Comparison of ENCODE assay signal across 8 cellular contexts in the genomic region with DNA sequence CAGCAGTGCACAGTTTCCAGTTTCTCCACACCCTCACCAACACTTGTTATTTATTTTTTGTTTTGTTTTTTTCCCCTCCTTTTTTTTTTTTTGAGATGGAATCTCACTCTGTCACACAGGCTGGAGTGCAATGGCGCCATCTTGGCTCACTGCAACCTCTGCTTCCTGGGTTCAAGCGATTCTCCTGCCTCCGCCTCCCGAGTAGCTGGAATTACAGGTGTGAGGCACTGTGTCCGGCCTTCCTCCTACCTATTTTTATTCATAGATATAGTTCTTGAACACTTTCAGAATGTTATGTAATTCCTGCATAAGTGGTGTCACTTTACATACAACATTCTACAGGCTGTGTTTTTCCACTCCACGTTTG. TPM values are rescaled to one million over a fixed set of nuclear protein-coding genes. Genes with fewer than 3 reads are reported as not detected.
DNase-seq lines count a peak whose midpoint lies in the region; ATAC-seq and TF ChIP-seq lines count a peak whose summit lies in the region.
"Not testable (repeated sequence)": the region's sequence is repeated elsewhere in the genome, so short reads cannot be mapped to it uniquely, and the experiment has no call there.

No MANE protein-coding gene starts in this region.

- intact Hi-C loops in MCF 10A (cut with micrococcal nuclease); heart right ventricle (cut with DNase I); spleen (cut with DNase I; ENCODE audit: low total_unique reads); vagina (cut with DNase I): not testable (repeated sequence)
- intact Hi-C loops in naive thymus-derived CD4-positive, alpha-beta T cell (cut with micrococcal nuclease) = loop anchor here (1.0 to 5.0 kb wide), 3 partner anchors 9 to 271 kb away; partner anchors contain the start of gene URI1 (in 1 of the 2)

- not testable (repeated sequence) for DNase-seq in GM13976 (ENCODE audit: low spot score); MCF 10A (ENCODE audit: unreplicated experiment); heart right ventricle; naive thymus-derived CD4-positive, alpha-beta T cell; vagina (ENCODE audit: extremely low spot score in 2 of 2)
- peak; percentile 33 for DNase-seq in spleen

- 66 to 68% methylated on average over 6 of the region's 6 CpGs for WGBS in heart right ventricle, 2 donors
- WGBS in spleen, 5 donors = 82 to 91% (median 84%) methylated on average over 6 of the region's 6 CpGs

- H3K4me1 Mint-ChIP-seq in activated T-helper 17 cell treated with anti-CD3 and anti-CD28 coated beads, Interleukin-2, amount 50 U/mL, for 72 hours = peaks cover 47% of the 10 kb centered on the region
- peaks cover 18% of the 10 kb centered on the region for H3K4me1 Mint-ChIP-seq in MCF 10A (ENCODE audit: insufficient read depth, unreplicated experiment)
- H3K4me1 Mint-ChIP-seq in naive thymus-derived CD4-positive, alpha-beta T cell = peaks cover 58 to 93% (median 79%) of the 10 kb centered on the region in 7 donors

- H3K36me3 ChIP-seq in heart right ventricle (peaks cover 0 to 32% (median 22%) of the 10 kb centered on the region in 9 donors), spleen (peaks cover 5 to 31% (median 24%) of the 10 kb centered on the region in 6 donors), vagina (peaks cover 0 to 23% of the 10 kb centered on the region in 2 donors)
- H3K36me3 ChIP-seq in naive thymus-derived CD4-positive, alpha-beta T cell (ENCODE audit: control insufficient read depth in 2 of 3, insufficient read depth in 3 of 3, low read length in 3 of 3) = peaks cover 11 to 24% (median 12%) of the 10 kb centered on the region in 3 experiments

- ATAC-seq in activated T-helper 17 cell treated with anti-CD3 and anti-CD28 coated beads, Interleukin-2, amount 50 U/mL, for 72 hours (replicated peaks); heart right ventricle; naive thymus-derived CD4-positive, alpha-beta T cell: not testable (repeated sequence)

- POLR2A ChIA-PET in MCF 10A (lab: Yijun Ruan, JAX) = not testable (repeated sequence)
- POLR2A ChIA-PET in naive thymus-derived CD4-positive, alpha-beta T cell (lab: Charles Lee) = interaction anchor here (0.8 to 10.0 kb wide), 10 partner anchors 6 to 166 kb away, joined by 3 to 150 read pairs (median 14); partner anchors contain the start of genes C19orf12, PLEKHF1 and POP4

- not testable (repeated sequence) for H3K27me3 ChIP-seq in heart right ventricle; naive thymus-derived CD4-positive, alpha-beta T cell (ENCODE audit: control insufficient read depth in 2 of 2, insufficient read depth in 2 of 2, low read length in 2 of 2); spleen (replicated peaks in 1 of 7); vagina

- peak overlapping the region; percentile 95 for H3K27ac Mint-ChIP-seq in activated T-helper 17 cell treated with anti-CD3 and anti-CD28 coated beads, Interleukin-2, amount 50 U/mL, for 72 hours
- peak overlapping the region; percentile 66 for H3K27ac Mint-ChIP-seq in MCF 10A (ENCODE audit: low read depth, unreplicated experiment)
- peak overlapping the region; percentile 90 to 100 (median 98) for H3K27ac Mint-ChIP-seq in naive thymus-derived CD4-positive, alpha-beta T cell

- H3K27ac ChIP-seq in VCaP (peak overlapping the region; percentile 46; the same call in 1 of the 2 replicates), heart right ventricle (peak overlapping the region; percentile 56 to 88 (median 67)), spleen (peak overlapping the region in 7 of 8 donors; percentile 51 to 93 (median 81)), vagina (peak overlapping the region; percentile 27)
- H3K27ac ChIP-seq in naive thymus-derived CD4-positive, alpha-beta T cell (ENCODE audit: low read depth, low read length) = peak overlapping the region; percentile 94

- not testable (repeated sequence) for TF ChIP-seq POLR2A in spleen (IDR thresholded peaks at IDR 0.05); vagina (IDR thresholded peaks at IDR 0.05)

- not testable (repeated sequence) for H3K9me3 ChIP-seq in heart right ventricle; naive thymus-derived CD4-positive, alpha-beta T cell (ENCODE audit: control insufficient read depth in 2 of 3, low read length in 3 of 3); spleen; vagina

- TF ChIP-seq CTCF in GM13976 (IDR thresholded peaks at IDR 0.05; ENCODE audit: borderline replicate concordance, control extremely low read depth, extremely low read depth, insufficient read depth, missing control alignments) = peak; percentile 7
- TF ChIP-seq CTCF in VCaP (conservative IDR thresholded peaks at IDR 0.05); MCF 10A (IDR thresholded peaks at IDR 0.05; ENCODE audit: unreplicated experiment); heart right ventricle (IDR thresholded peaks at IDR 0.05); spleen (IDR thresholded peaks at IDR 0.05 in 8 of 11, conservative IDR thresholded peaks at IDR 0.05 in 3 of 11); vagina (IDR thresholded peaks at IDR 0.05): not testable (repeated sequence)

- CTCF ChIA-PET in MCF 10A (lab: Yijun Ruan, JAX) = interaction anchor here (0.7 to 1.8 kb wide), 5 partner anchors 10 to 89 kb away, joined by 3 to 10 read pairs (median 4); no protein-coding TSS in a partner anchor
- CTCF ChIA-PET in naive thymus-derived CD4-positive, alpha-beta T cell (lab: Charles Lee) = interaction anchor here (0.6 to 3.5 kb wide), 7 partner anchors 19 to 203 kb away, joined by 3 to 36 read pairs (median 15); partner anchors contain the start of genes C19orf12 and POP4

- H3K4me3 Mint-ChIP-seq in activated T-helper 17 cell treated with anti-CD3 and anti-CD28 coated beads, Interleukin-2, amount 50 U/mL, for 72 hours = peak overlapping the region; percentile 82
- not testable (repeated sequence) for H3K4me3 Mint-ChIP-seq in MCF 10A (ENCODE audit: unreplicated experiment)
- peak overlapping the region; percentile 78 to 93 (median 82) for H3K4me3 Mint-ChIP-seq in naive thymus-derived CD4-positive, alpha-beta T cell

- H3K9me3 Mint-ChIP-seq in activated T-helper 17 cell treated with anti-CD3 and anti-CD28 coated beads, Interleukin-2, amount 50 U/mL, for 72 hours; MCF 10A (ENCODE audit: unreplicated experiment); naive thymus-derived CD4-positive, alpha-beta T cell: not testable (repeated sequence)

- peaks cover 97% of the 10 kb centered on the region for H3K36me3 Mint-ChIP-seq in activated T-helper 17 cell treated with anti-CD3 and anti-CD28 coated beads, Interleukin-2, amount 50 U/mL, for 72 hours (ENCODE audit: low read depth)
- H3K36me3 Mint-ChIP-seq in MCF 10A (ENCODE audit: insufficient read depth, unreplicated experiment) = peaks cover 14% of the 10 kb centered on the region
- peaks cover 0 to 56% (median 7%) of the 10 kb centered on the region in 5 donors for H3K36me3 Mint-ChIP-seq in naive thymus-derived CD4-positive, alpha-beta T cell

- not testable (repeated sequence) for H3K27me3 Mint-ChIP-seq in activated T-helper 17 cell treated with anti-CD3 and anti-CD28 coated beads, Interleukin-2, amount 50 U/mL, for 72 hours; MCF 10A (ENCODE audit: insufficient read depth, unreplicated experiment); naive thymus-derived CD4-positive, alpha-beta T cell

- H3K4me3 ChIP-seq in heart right ventricle (peak overlapping the region in 1 of 10 donors; percentile 3), spleen (peak overlapping the region in 1 of 8 donors; percentile 46)
- H3K4me3 ChIP-seq in naive thymus-derived CD4-positive, alpha-beta T cell (ENCODE audit: low read length) = peak overlapping the region; percentile 50
- H3K4me3 ChIP-seq in vagina = not testable (repeated sequence)

- in situ Hi-C loops in GM13976 (cut with MboI; ENCODE audit: low sequenced_read_pairs, unreplicated experiment) = not testable (repeated sequence)

- not testable (repeated sequence) for BruUV-seq in MCF 10A (replicated peaks; lab: Mats Ljungman, UMichigan)

- H3K4me1 ChIP-seq in heart right ventricle (peaks cover 24 to 90% (median 69%) of the 10 kb centered on the region in 9 donors), spleen (peaks cover 73 to 100% (median 98%) of the 10 kb centered on the region in 6 donors), vagina (peaks cover 82% of the 10 kb centered on the region)
- peaks cover 89 to 90% of the 10 kb centered on the region in 2 donors for H3K4me1 ChIP-seq in naive thymus-derived CD4-positive, alpha-beta T cell (ENCODE audit: control insufficient read depth in 2 of 2, insufficient read depth in 2 of 2, low read length in 2 of 2)

RNA-seq across cellular contexts. Expression of gene PLEKHF1, which starts 5.7 kb away (rescaled TPM):
- total RNA-seq in activated T-helper 17 cell treated with anti-CD3 and anti-CD28 coated beads, Interleukin-2, amount 50 U/mL, for 72 hours = 10 to 100 TPM; 34.4 to 40.3 TPM
- total RNA-seq in MCF 10A (2022) = 2.9 and 9.6 TPM in 2 replicates
- total RNA-seq in heart right ventricle = 10 to 100 TPM in 9 of 10 donors, 1 to 10 TPM in 1; 7.0 to 38.8 (median 16.5) TPM
- 10 to 100 TPM; 38.8 to 47.9 TPM for polyA plus RNA-seq in heart right ventricle
- 10 to 100 TPM; 11.1 to 47.2 (median 17.5) TPM for total RNA-seq in naive thymus-derived CD4-positive, alpha-beta T cell
- 10 to 100 TPM; 11.5 to 37.6 TPM for polyA plus RNA-seq in naive thymus-derived CD4-positive, alpha-beta T cell
- total RNA-seq in spleen = 10 to 100 TPM; 12.4 to 28.0 (median 18.5) TPM
- polyA plus RNA-seq in spleen = 10 to 100 TPM in 2 of 3 donors, 1 to 10 TPM in 1; 9.7 to 18.6 (median 10.7) TPM
- 37.1 TPM for total RNA-seq in vagina

RNA-seq across cellular contexts. Expression of gene C19orf12, which starts 44.1 kb away (rescaled TPM):
- 10 to 100 TPM; 34.5 to 39.1 TPM for total RNA-seq in activated T-helper 17 cell treated with anti-CD3 and anti-CD28 coated beads, Interleukin-2, amount 50 U/mL, for 72 hours
- total RNA-seq in MCF 10A (2022) (20.2 and 21.6 TPM in 2 replicates), heart right ventricle (10 to 100 TPM; 30.3 to 83.3 (median 40.0) TPM), spleen (10 to 100 TPM; 24.2 to 36.9 (median 30.2) TPM), vagina (14.2 TPM)
- polyA plus RNA-seq in heart right ventricle (10 to 100 TPM; 26.7 to 34.8 TPM), spleen (10 to 100 TPM; 13.8 to 19.3 (median 13.9) TPM)
- 10 to 100 TPM; 19.8 to 51.5 (median 24.6) TPM for total RNA-seq in naive thymus-derived CD4-positive, alpha-beta T cell
- 10 to 100 TPM; 17.6 to 23.3 TPM for polyA plus RNA-seq in naive thymus-derived CD4-positive, alpha-beta T cell

Comparison
In these comparisons a context has a peak if more than half of its experiments do, and no peak if none do; other contexts are left out.
1. H3K27ac ChIP-seq: peak in every context shown above with its lines; median percentile 94 in naive thymus-derived CD4-positive, alpha-beta T cell; 81 in spleen; 67 in heart right ventricle; 46 in VCaP; 27 in vagina.